In the genomic region with DNA sequence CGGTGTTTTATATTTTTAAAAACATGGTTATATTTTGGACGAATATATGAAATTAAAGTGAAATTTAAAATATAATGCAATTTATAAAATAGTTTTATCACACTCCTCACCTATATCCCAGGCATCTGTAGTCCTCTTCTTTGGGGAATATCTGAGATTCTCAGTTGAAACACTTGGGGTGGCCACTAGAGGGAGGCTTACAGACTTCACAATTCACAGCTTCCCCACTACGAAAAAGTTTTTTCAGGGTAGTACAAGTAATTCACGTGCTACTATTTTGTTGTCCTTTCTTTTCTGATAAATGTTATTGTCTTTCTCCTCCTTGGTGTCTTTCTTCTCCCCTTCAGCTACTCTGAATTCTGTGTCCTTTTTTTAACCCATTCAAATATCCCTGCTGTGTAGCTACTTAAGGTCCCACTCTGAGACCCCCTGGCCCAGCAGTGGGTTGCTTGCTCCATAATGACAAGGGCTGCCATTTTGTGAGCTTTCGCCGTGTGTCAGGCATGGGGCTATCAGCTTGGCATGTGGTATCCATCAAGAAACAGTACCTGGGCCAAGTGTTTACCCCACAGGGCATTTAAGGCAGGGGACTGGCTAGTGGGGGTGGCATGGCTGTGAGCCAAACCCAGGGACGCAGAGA, we compare ENCODE assay signal across 8 cellular contexts. TPM values are rescaled to one million over a fixed set of nuclear protein-coding genes. Genes with fewer than 3 reads are reported as not detected.
A peak's percentile ranks its signal among the peaks of the same experiment; 100 is the strongest.
DNase-seq lines count a peak whose midpoint lies in the region; ATAC-seq, FAIRE-seq and TF ChIP-seq lines count a peak whose summit lies in the region.

No MANE protein-coding gene starts in this region.

- no peak for ATAC-seq in CD4-positive, alpha-beta T cell (ENCODE audit: poor library complexity)
- ATAC-seq in HepG2 (peak; percentile 79), GM21529 (IDR thresholded peaks at IDR 0.05; ENCODE audit: unreplicated experiment) (no peak), aorta (ENCODE audit: low FRiP score) (no peak)

- H3K27me3 Mint-ChIP-seq in CD4-positive, alpha-beta T cell: no peaks in the 10 kb centered on the region

- POLR2A ChIA-PET in CD4-positive, alpha-beta T cell (lab: Charles Lee): no interaction called here
- POLR2A ChIA-PET in HepG2 (lab: Yijun Ruan, JAX): no interaction called here

- H3K27me3 ChIP-seq in CD4-positive, alpha-beta T cell (ENCODE audit: control insufficient read depth, insufficient read depth, low read length): no peaks in the 10 kb centered on the region
- peaks cover 6% of the 10 kb centered on the region for H3K27me3 ChIP-seq in adrenal gland
- H3K27me3 ChIP-seq in HepG2 (ENCODE audit: control insufficient read depth in 1 of 2, insufficient read depth in 2 of 2, low read length in 2 of 2): peaks cover 0 to 2% of the 10 kb centered on the region in 2 experiments; a peak in 2 of 5 replicates
- no peaks in the 10 kb centered on the region for H3K27me3 ChIP-seq in aorta (ENCODE audit: control insufficient read depth in 1 of 2, insufficient read depth in 2 of 2, low read length in 1 of 2)

- H3K4me1 Mint-ChIP-seq in CD4-positive, alpha-beta T cell (ENCODE audit: low read depth): no peaks in the 10 kb centered on the region

- H3K4me1 ChIP-seq in adrenal gland (replicated peaks in 1 of 2): no peaks in the 10 kb centered on the region
- H3K4me1 ChIP-seq in HepG2 (ENCODE audit: insufficient read depth, low read length): no peaks in the 10 kb centered on the region
- no peaks in the 10 kb centered on the region for H3K4me1 ChIP-seq in aorta (ENCODE audit: control insufficient read depth in 1 of 2, insufficient read depth in 2 of 2, low read length in 2 of 2)

- H3K4me3 ChIP-seq in adrenal gland (no peak overlapping the region), HepG2 (replicated peaks in 1 of 3; ENCODE audit: insufficient read depth in 1 of 3, low read depth in 2 of 3, low read length in 3 of 3) (no peak overlapping the region), aorta (ENCODE audit: low read length in 2 of 2) (no peak overlapping the region)

- H4K20me1 ChIP-seq in HepG2 (ENCODE audit: insufficient read depth, low read length): no peaks in the 10 kb centered on the region

- H3K27ac ChIP-seq in CD4-positive, alpha-beta T cell (ENCODE audit: low read depth, low read length): no peak overlapping the region
- no peak overlapping the region for H3K27ac ChIP-seq in adrenal gland
- no peak overlapping the region for H3K27ac ChIP-seq in HepG2 (ENCODE audit: extremely low read length, insufficient read depth, low read length)
- no peak overlapping the region for H3K27ac ChIP-seq in aorta (ENCODE audit: low read depth in 1 of 2, low read length in 2 of 2)

- H3K36me3 ChIP-seq in adrenal gland (replicated peaks in 1 of 2) (no peaks in the 10 kb centered on the region), HepG2 (replicated peaks in 1 of 2; ENCODE audit: control insufficient read depth in 1 of 2, insufficient read depth in 2 of 2, low read length in 2 of 2) (no peaks in the 10 kb centered on the region), aorta (ENCODE audit: control insufficient read depth in 1 of 2, insufficient read depth in 2 of 2, low read length in 1 of 2) (no peaks in the 10 kb centered on the region)

- TF ChIP-seq POLR2A in adrenal gland (IDR thresholded peaks at IDR 0.05) (no peak), HepG2 (IDR thresholded peaks at IDR 0.05; ENCODE audit: insufficient read depth in 1 of 2, low read depth in 2 of 2, low read length in 2 of 2) (no peak)

- no peak overlapping the region for H3K4me2 ChIP-seq in HepG2 (ENCODE audit: low read depth, low read length)

- peak; percentile 15 for FAIRE-seq in HepG2 (lab: Jason Lieb, UNC)

- no peak for TF ChIP-seq EP300 in HepG2 (IDR thresholded peaks at IDR 0.05; ENCODE audit: low read depth in 2 of 2, low read length in 2 of 2)
- TF ChIP-seq EP300 in HepG2 (CRISPR knock-in tag; IDR thresholded peaks at IDR 0.05; ENCODE audit: borderline replicate concordance): no peak

- CTCF ChIA-PET in CD4-positive, alpha-beta T cell (lab: Charles Lee): interaction anchor here (1.3 kb wide), 1 partner anchor 10 kb away, joined by 5 read pairs; no protein-coding TSS in a partner anchor
- CTCF ChIA-PET in HepG2 (lab: Yijun Ruan, JAX; ENCODE audit: low intra/inter-chr PET ratio, low total read pairs): interaction anchor here (1.1 kb wide), 1 partner anchor 11 kb away, joined by 3 read pairs; no protein-coding TSS in a partner anchor

- in situ Hi-C loops in HepG2 (cut with HindIII; ENCODE audit: extremely low pct_ligation_motif_present, low pct_unique_long_range_greater_than_20kb): no loop called here

- no peak overlapping the region for H3K27ac Mint-ChIP-seq in CD4-positive, alpha-beta T cell

- no peaks in the 10 kb centered on the region for H3K9me3 ChIP-seq in CD4-positive, alpha-beta T cell (ENCODE audit: control insufficient read depth, low read length)
- no peaks in the 10 kb centered on the region for H3K9me3 ChIP-seq in adrenal gland (replicated peaks in 1 of 3)
- H3K9me3 ChIP-seq in HepG2 (ENCODE audit: low read length): no peaks in the 10 kb centered on the region
- H3K9me3 ChIP-seq in aorta (ENCODE audit: control insufficient read depth, low read length): no peaks in the 10 kb centered on the region

- no peaks in the 10 kb centered on the region for H3K9me3 Mint-ChIP-seq in CD4-positive, alpha-beta T cell

- H3K9ac ChIP-seq in HepG2 (ENCODE audit: insufficient read depth, low read depth, low read length): no peak overlapping the region

- no peak overlapping the region for H3K4me3 Mint-ChIP-seq in CD4-positive, alpha-beta T cell

- peak; percentile 58 for TF ChIP-seq CTCF in CD4-positive, alpha-beta T cell (IDR thresholded peaks at IDR 0.05)
- peak in 5 of 6 experiments; percentile 33 to 60 (median 45) for TF ChIP-seq CTCF in adrenal gland (IDR thresholded peaks at IDR 0.05)
- peak; percentile 38; the same call in 1 of the 2 replicates for TF ChIP-seq CTCF in HepG2 (CRISPR knock-in tag; IDR thresholded peaks at IDR 0.05)

- H3K79me2 ChIP-seq in HepG2 (ENCODE audit: insufficient read depth, low read length): no peaks in the 10 kb centered on the region

- no TSS peak for BruUV-seq in HepG2 (replicated peaks; lab: Mats Ljungman, UMichigan)

- no peaks in the 10 kb centered on the region for H3K36me3 Mint-ChIP-seq in CD4-positive, alpha-beta T cell (ENCODE audit: low read depth)

- no peak overlapping the region for H2AFZ ChIP-seq in HepG2 (ENCODE audit: low read length)

- WGBS in adrenal gland, 4 donors: 36 to 40% (median 38%) methylated on average over 7 of the region's 7 CpGs
- 5% methylated on average over 7 of the region's 7 CpGs for WGBS in HepG2 (ENCODE audit: low lambda C conversion rate)
- WGBS in aorta, 2 donors: 35 to 37% methylated on average over 7 of the region's 7 CpGs

- intact Hi-C loops in CD4-positive, alpha-beta T cell (cut with DNase I, micrococcal nuclease): no loop called here
- intact Hi-C loops in adrenal gland (cut with DNase I) (no loop called here), HepG2 (cut with micrococcal nuclease; ENCODE audit: unreplicated experiment) (no loop called here), aorta (cut with DNase I) (no loop called here)

- no peak for TF ChIP-seq RAD21 in HepG2 (CRISPR knock-in tag; IDR thresholded peaks at IDR 0.05)

- no peak for DNase-seq in CD4-positive, alpha-beta T cell
- DNase-seq in HT-29 (ENCODE audit: low spot score) (peak; percentile 48), adrenal gland (peak in 2 of 7 donors; percentile 25 to 46), HepG2 (ENCODE audit: low spot score) (peak; percentile 46), aorta (no peak)
- no peak for DNase-seq in activated naive CD4-positive, alpha-beta T cell treated with anti-CD3 and anti-CD28 coated beads, Interleukin-2, amount 50 U/mL, for 16 hours
- no peak for DNase-seq in stimulated activated CD8-positive, alpha-beta memory T cell treated with anti-CD3 and anti-CD28 coated beads, Interleukin-4, amount 100 ng/mL, for 48 hours

TF ChIP-seq in HepG2, 621 proteins besides CTCF, POLR2A, EP300 and RAD21:
- TF ChIP-seq ZNF30 (CRISPR knock-in tag; IDR thresholded peaks at IDR 0.05): no peak
- peak; percentile 36 for TF ChIP-seq XRCC5 (optimal IDR thresholded peaks at IDR 0.05; ENCODE audit: low read length)
TF ChIP-seq in HepG2: peak in this region for 1.

RNA-seq across cellular contexts. Expression of a gene that starts 43.6 kb away (rescaled TPM):
- not detected for total RNA-seq in CD4-positive, alpha-beta T cell
- total RNA-seq in HT-29 (2014; rRNA removed; shearing (Covaris generic)): 0.18 and 0.26 TPM in 2 replicates
- total RNA-seq in adrenal gland: 1 to 10 TPM in 3 of 8 donors, under 1 TPM in 5; 0.17 to 3.6 (median 0.71) TPM
- 1 to 10 TPM in 1 of 3 donors, under 1 TPM in 2; 0.57 to 1.8 (median 0.80) TPM for polyA plus RNA-seq in adrenal gland
- not detected in 2 replicates for total RNA-seq in HepG2 (2016; rRNA removed; fragmentation: Illumina TruSeq; extraction: Trizol)
- total RNA-seq in HepG2 (2016; cell fraction: cytosol; rRNA removed; fragmentation: Illumina TruSeq; extraction: Trizol; ENCODE audit: low read depth): not detected in 2 replicates
- total RNA-seq in HepG2 (2016; cell fraction: insoluble cytoplasmic fraction; rRNA removed; fragmentation: Illumina TruSeq; extraction: Trizol): not detected in 2 replicates
- total RNA-seq in HepG2 (2016; cell fraction: membrane; rRNA removed; fragmentation: Illumina TruSeq; extraction: Trizol): not detected in 2 replicates
- total RNA-seq in HepG2 (2016; cell fraction: nucleus; rRNA removed; fragmentation: Illumina TruSeq; extraction: Trizol): not detected in 2 replicates
- polyA plus RNA-seq in HepG2 (2011; rRNA removed): not detected in 2 replicates
- polyA plus RNA-seq in HepG2 (2011; cell fraction: cytosol; rRNA removed): not detected in 2 replicates
- polyA plus RNA-seq in HepG2 (2011; cell fraction: nucleus; rRNA removed): not detected in 2 replicates
- not detected in 2 replicates for polyA plus RNA-seq in HepG2 (2012)
- not detected in 2 replicates for polyA plus RNA-seq in HepG2 (2016; cell fraction: cytosol; fragmentation: Illumina TruSeq; extraction: Trizol; ENCODE audit: low read depth)
- polyA plus RNA-seq in HepG2 (2016; cell fraction: insoluble cytoplasmic fraction; fragmentation: Illumina TruSeq; extraction: Trizol; ENCODE audit: low read depth): not detected in 2 replicates
- not detected in 2 replicates for polyA plus RNA-seq in HepG2 (2016; cell fraction: membrane; fragmentation: Illumina TruSeq; extraction: Trizol; ENCODE audit: low read depth)
- polyA plus RNA-seq in HepG2 (2016; cell fraction: nucleus; fragmentation: Illumina TruSeq; extraction: Trizol; ENCODE audit: insufficient read depth, low read depth): not detected in 2 replicates
- polyA minus RNA-seq in HepG2 (2011; rRNA and poly(A)+ RNA removed; ENCODE audit: low replicate concordance): not detected in 2 replicates
- not detected in 2 replicates for polyA minus RNA-seq in HepG2 (2011; cell fraction: cytosol; rRNA and poly(A)+ RNA removed)
- polyA minus RNA-seq in HepG2 (2011; cell fraction: nucleus; rRNA and poly(A)+ RNA removed): not detected in 2 replicates
- under 1 TPM; 0.16 to 0.27 TPM for total RNA-seq in aorta
- polyA plus RNA-seq in aorta: not detected

Comparison
In these comparisons a context has a peak if more than half of its experiments do, and no peak if none do; other contexts are left out.
1. DNase-seq: peak in HT-29 (single experiment) and HepG2 (single experiment); none in CD4-positive, alpha-beta T cell (0 of 10), activated naive CD4-positive, alpha-beta T cell treated with anti-CD3 and anti-CD28 coated beads, Interleukin-2, amount 50 U/mL, for 16 hours (single experiment), stimulated activated CD8-positive, alpha-beta memory T cell treated with anti-CD3 and anti-CD28 coated beads, Interleukin-4, amount 100 ng/mL, for 48 hours (single experiment) and aorta (0 of 2).
2. Peak in every context shown above with its lines, with median percentiles within 50 percentile points of each other: CTCF ChIP-seq.